Comparison of ENCODE assay signal across 12 cellular contexts in genomic region chr18:31791817-31792579, GRCh38. TPM values are rescaled to one million over a fixed set of nuclear protein-coding genes. Genes with fewer than 3 reads are reported as not detected.
DNase-seq lines count a peak whose midpoint lies in the region; ATAC-seq and TF ChIP-seq lines count a peak whose summit lies in the region.
"Had no signal": no experiment of that assay in that cellular context is flagged by ENCODE, and none has a peak within 500 bp of the region (broad histone marks: within the 10 kb centered on the region; RNA-seq: fewer than 3 reads in every experiment).

No MANE protein-coding gene starts in this region.

- no peaks in the 10 kb centered on the region for H3K9me2 ChIP-seq in Loucy (replicated peaks; ENCODE audit: low read depth, low read length)

- peaks cover 0 to 2% of the 10 kb centered on the region in 2 donors for H3K9me3 Mint-ChIP-seq in stimulated activated naive B cell treated with anti-CD40 and anti-IgM and Interleukin-4, amounts not matched to agents 10 μg/mL and 1 μg/mL and 100 μg/mL, for 72 hours
- H3K9me3 Mint-ChIP-seq in activated CD8-positive, alpha-beta T cell treated with anti-CD3 and anti-CD28 coated beads for 36 hours = no peaks in the 10 kb centered on the region
- H3K9me3 Mint-ChIP-seq: activated naive CD4-positive, alpha-beta T cell treated with anti-CD3 and anti-CD28 coated beads, Interleukin-2, amount 50 U/mL, for 24 hours had no signal

- no peaks in the 10 kb centered on the region for H3K27me3 ChIP-seq in Loucy (ENCODE audit: insufficient read depth, low read length, poor library complexity, severe bottlenecking)
- H3K27me3 ChIP-seq in psoas muscle (ENCODE audit: insufficient read depth in 3 of 3, low read length in 2 of 3) = no peaks in the 10 kb centered on the region
- H3K27me3 ChIP-seq: tibial nerve had no signal

- POLR2A ChIA-PET in activated CD8-positive, alpha-beta T cell treated with anti-CD3 and anti-CD28 coated beads for 36 hours (lab: Charles Lee) = no interaction called here

- peaks cover 20 to 41% of the 10 kb centered on the region in 2 donors for H3K4me1 Mint-ChIP-seq in stimulated activated naive B cell treated with anti-CD40 and anti-IgM and Interleukin-4, amounts not matched to agents 10 μg/mL and 1 μg/mL and 100 μg/mL, for 72 hours
- no peaks in the 10 kb centered on the region for H3K4me1 Mint-ChIP-seq in activated CD8-positive, alpha-beta T cell treated with anti-CD3 and anti-CD28 coated beads for 36 hours (ENCODE audit: low read depth)
- H3K4me1 Mint-ChIP-seq: activated naive CD4-positive, alpha-beta T cell treated with anti-CD3 and anti-CD28 coated beads, Interleukin-2, amount 50 U/mL, for 24 hours had no signal

- H3K27ac ChIP-seq in psoas muscle = no peak overlapping the region
- H3K27ac ChIP-seq: SK-N-MC, tibial nerve had no signal

- WGBS in psoas muscle, 3 donors = 83 to 85% (median 83%) methylated on average over 6 of the region's 6 CpGs

- H3K9ac ChIP-seq in Loucy (ENCODE audit: low read depth, low read length, poor library complexity, severe bottlenecking) = peak overlapping the region; percentile 10

- H3K4me3 Mint-ChIP-seq in stimulated activated naive B cell treated with anti-CD40 and anti-IgM and Interleukin-4, amounts not matched to agents 10 μg/mL and 1 μg/mL and 100 μg/mL, for 72 hours = no peak overlapping the region
- no peak overlapping the region for H3K4me3 Mint-ChIP-seq in activated CD8-positive, alpha-beta T cell treated with anti-CD3 and anti-CD28 coated beads for 36 hours
- H3K4me3 Mint-ChIP-seq: activated naive CD4-positive, alpha-beta T cell treated with anti-CD3 and anti-CD28 coated beads, Interleukin-2, amount 50 U/mL, for 24 hours had no signal

- H3K79me2 ChIP-seq in Loucy (ENCODE audit: insufficient read depth, low read length) = no peaks in the 10 kb centered on the region

- peak overlapping the region; percentile 17; the same call in 1 of the 2 replicates for H2AFZ ChIP-seq in Loucy (ENCODE audit: low read length)

- H3F3A ChIP-seq in Loucy (ENCODE audit: low read depth) = no peaks in the 10 kb centered on the region

- H3K36me3 ChIP-seq in Loucy (ENCODE audit: insufficient read depth, low read length) (no peaks in the 10 kb centered on the region), psoas muscle (ENCODE audit: insufficient read depth in 1 of 2, low read depth in 1 of 2) (no peaks in the 10 kb centered on the region)
- H3K36me3 ChIP-seq: tibial nerve had no signal

- CTCF ChIA-PET in activated CD8-positive, alpha-beta T cell treated with anti-CD3 and anti-CD28 coated beads for 36 hours (lab: Charles Lee) = no interaction called here

- peaks cover 0 to 1% of the 10 kb centered on the region in 2 donors for H3K36me3 Mint-ChIP-seq in stimulated activated naive B cell treated with anti-CD40 and anti-IgM and Interleukin-4, amounts not matched to agents 10 μg/mL and 1 μg/mL and 100 μg/mL, for 72 hours
- no peaks in the 10 kb centered on the region for H3K36me3 Mint-ChIP-seq in activated CD8-positive, alpha-beta T cell treated with anti-CD3 and anti-CD28 coated beads for 36 hours (ENCODE audit: low read depth)
- H3K36me3 Mint-ChIP-seq: activated naive CD4-positive, alpha-beta T cell treated with anti-CD3 and anti-CD28 coated beads, Interleukin-2, amount 50 U/mL, for 24 hours had no signal

- TF ChIP-seq CTCF in Loucy (conservative IDR thresholded peaks at IDR 0.05; ENCODE audit: low read length) = no peak
- no peak for TF ChIP-seq CTCF in psoas muscle (IDR thresholded peaks at IDR 0.05)
- TF ChIP-seq CTCF in activated CD8-positive, alpha-beta T cell treated with anti-CD3 and anti-CD28 coated beads for 36 hours (IDR thresholded peaks at IDR 0.05) = no peak

- peak; percentile 94 for ATAC-seq in HG02852 (IDR thresholded peaks at IDR 0.05; ENCODE audit: unreplicated experiment)
- peak; percentile 91 to 94 for ATAC-seq in stimulated activated naive B cell treated with anti-CD40 and anti-IgM and Interleukin-4, amounts not matched to agents 10 μg/mL and 1 μg/mL and 100 μg/mL, for 72 hours (replicated peaks)
- no peak for ATAC-seq in psoas muscle
- no peak for ATAC-seq in activated CD8-positive, alpha-beta T cell treated with anti-CD3 and anti-CD28 coated beads for 36 hours

- DNase-seq in GM19240 (ENCODE audit: insufficient read length, low spot score) = peak; percentile 33
- peak; percentile 58 for DNase-seq in stimulated activated naive B cell treated with anti-CD40 and anti-IgM and Interleukin-4, amounts not matched to agents 10 μg/mL and 1 μg/mL and 100 μg/mL, for 72 hours
- no peak for DNase-seq in psoas muscle
- DNase-seq in NCI-H1417 treated with DMSO at 0.1 percent for 48 hours (lab: John Stamatoyannopoulos, UW) = no peak
- no peak for DNase-seq in activated CD8-positive, alpha-beta T cell treated with anti-CD3 and anti-CD28 coated beads for 36 hours
- DNase-seq: Karpas-422, mesenchymal stem cell had no signal

- no peaks in the 10 kb centered on the region for H3K27me3 Mint-ChIP-seq in stimulated activated naive B cell treated with anti-CD40 and anti-IgM and Interleukin-4, amounts not matched to agents 10 μg/mL and 1 μg/mL and 100 μg/mL, for 72 hours
- no peaks in the 10 kb centered on the region for H3K27me3 Mint-ChIP-seq in activated CD8-positive, alpha-beta T cell treated with anti-CD3 and anti-CD28 coated beads for 36 hours
- H3K27me3 Mint-ChIP-seq: activated naive CD4-positive, alpha-beta T cell treated with anti-CD3 and anti-CD28 coated beads, Interleukin-2, amount 50 U/mL, for 24 hours had no signal

- H3K4me2 ChIP-seq in Loucy (ENCODE audit: low read depth, low read length, poor library complexity, severe bottlenecking) = peak overlapping the region; percentile 52

- H4K20me1 ChIP-seq in Loucy (ENCODE audit: insufficient read depth, low read length, poor library complexity, severe bottlenecking) = no peaks in the 10 kb centered on the region

- H3K9me3 ChIP-seq in Loucy (ENCODE audit: insufficient read depth, low read depth, low read length) (no peaks in the 10 kb centered on the region), psoas muscle (no peaks in the 10 kb centered on the region)
- H3K9me3 ChIP-seq: tibial nerve had no signal

- H3K4me3 ChIP-seq in Loucy (ENCODE audit: low read length, poor library complexity, severe bottlenecking) (no peak overlapping the region), psoas muscle (no peak overlapping the region)
- H3K4me3 ChIP-seq: SK-N-MC, tibial nerve had no signal

- peak overlapping the region; percentile 67 for H3K27ac Mint-ChIP-seq in stimulated activated naive B cell treated with anti-CD40 and anti-IgM and Interleukin-4, amounts not matched to agents 10 μg/mL and 1 μg/mL and 100 μg/mL, for 72 hours
- no peak overlapping the region for H3K27ac Mint-ChIP-seq in activated CD8-positive, alpha-beta T cell treated with anti-CD3 and anti-CD28 coated beads for 36 hours
- H3K27ac Mint-ChIP-seq: activated naive CD4-positive, alpha-beta T cell treated with anti-CD3 and anti-CD28 coated beads, Interleukin-2, amount 50 U/mL, for 24 hours had no signal

- peaks cover 21% of the 10 kb centered on the region for H3K4me1 ChIP-seq in Loucy (ENCODE audit: insufficient read depth, low read length, poor library complexity, severe bottlenecking)
- H3K4me1 ChIP-seq in psoas muscle = no peaks in the 10 kb centered on the region
- H3K4me1 ChIP-seq: tibial nerve had no signal

- intact Hi-C loops in psoas muscle (cut with DNase I) = no loop called here
- intact Hi-C loops in activated CD8-positive, alpha-beta T cell treated with anti-CD3 and anti-CD28 coated beads for 36 hours (cut with micrococcal nuclease) = no loop called here

RNA-seq across cellular contexts. Expression of gene SLC25A52, which starts 31.3 kb away (rescaled TPM):
- not detected for total RNA-seq in psoas muscle
- under 1 TPM in 2 of 3 donors, not detected in 1; 0.05 to 0.78 TPM for polyA plus RNA-seq in psoas muscle
- not detected for total RNA-seq in activated CD8-positive, alpha-beta T cell treated with anti-CD3 and anti-CD28 coated beads for 36 hours
- total RNA-seq: tibial nerve had no signal

Comparison
In these comparisons a context has a peak if more than half of its experiments do, and no peak if none do; other contexts are left out.
1. DNase-seq: peak in GM19240 (single experiment) and stimulated activated naive B cell treated with anti-CD40 and anti-IgM and Interleukin-4, amounts not matched to agents 10 μg/mL and 1 μg/mL and 100 μg/mL, for 72 hours (single experiment); none in psoas muscle (0 of 2), NCI-H1417 treated with DMSO at 0.1 percent for 48 hours (single experiment) and activated CD8-positive, alpha-beta T cell treated with anti-CD3 and anti-CD28 coated beads for 36 hours (single experiment).
2. ATAC-seq: peak in HG02852 (single experiment) and stimulated activated naive B cell treated with anti-CD40 and anti-IgM and Interleukin-4, amounts not matched to agents 10 μg/mL and 1 μg/mL and 100 μg/mL, for 72 hours (2 of 2); none in psoas muscle (0 of 4) and activated CD8-positive, alpha-beta T cell treated with anti-CD3 and anti-CD28 coated beads for 36 hours (single experiment).